ENCODE assay signal across 18 cellular contexts in the genomic region with DNA sequence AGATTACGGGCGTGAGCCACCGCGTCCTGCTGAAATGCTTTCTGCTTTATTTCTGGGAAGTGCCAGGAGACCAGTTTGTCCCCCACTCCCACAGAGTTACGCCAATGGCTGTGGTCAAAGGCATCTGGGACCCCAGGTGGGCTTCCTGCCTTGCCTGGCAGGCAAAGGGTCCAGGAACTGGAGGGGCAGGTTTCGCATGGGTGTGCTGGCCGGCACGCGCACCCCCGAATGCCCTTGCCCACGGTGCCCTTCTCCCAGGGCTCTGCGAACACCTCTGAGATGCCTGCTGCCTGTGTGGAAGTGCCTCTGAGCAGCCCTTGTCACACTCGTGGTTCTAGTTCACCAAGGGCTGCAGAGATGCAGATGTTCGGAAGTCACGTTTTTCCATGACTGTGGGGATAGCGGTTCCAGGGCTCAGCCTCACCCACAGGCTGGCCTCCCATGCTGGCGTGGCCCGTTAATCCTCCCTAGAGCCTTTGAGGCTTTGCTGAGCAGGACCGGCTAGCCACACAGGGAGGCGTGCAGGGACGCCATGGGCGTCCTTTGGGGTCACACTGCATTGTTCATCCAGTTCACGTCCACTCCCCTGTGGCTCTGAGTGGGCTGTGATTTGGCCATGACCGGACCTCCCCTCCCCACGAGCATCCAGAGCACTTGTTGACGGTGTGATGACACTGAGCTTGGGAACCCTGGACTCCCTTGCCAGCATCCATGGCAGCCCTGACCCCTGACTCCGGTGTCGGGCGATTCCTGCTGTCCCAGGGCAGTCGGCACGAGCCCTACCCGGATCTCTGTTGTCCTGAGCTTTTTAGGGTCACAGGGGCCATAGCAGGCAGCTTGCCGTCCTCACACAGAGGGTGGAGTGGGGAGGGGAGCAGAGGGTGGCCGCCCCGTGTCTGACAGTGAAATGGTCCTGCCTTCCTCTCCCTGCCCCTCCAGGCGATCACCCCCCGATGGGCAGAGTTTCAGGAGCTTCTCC. TPM values are rescaled to one million over a fixed set of nuclear protein-coding genes. Genes with fewer than 3 reads are reported as not detected.
A peak's percentile ranks its signal among the peaks of the same experiment; 100 is the strongest.
DNase-seq lines count a peak whose midpoint lies in the region; ATAC-seq, FAIRE-seq and TF ChIP-seq lines count a peak whose summit lies in the region.
"Had no signal": no experiment of that assay in that cellular context is flagged by ENCODE, and none has a peak within 500 bp of the region (broad histone marks: within the 10 kb centered on the region; RNA-seq: fewer than 3 reads in every experiment).

No MANE protein-coding gene starts in this region.

- no peak for TF ChIP-seq POLR2A in sigmoid colon (IDR thresholded peaks at IDR 0.05)

- no peak for TF ChIP-seq CTCF in GM13977 (IDR thresholded peaks at IDR 0.05; ENCODE audit: extremely low read depth, insufficient read depth, missing control alignments)
- no peak for TF ChIP-seq CTCF in sigmoid colon (IDR thresholded peaks at IDR 0.05)
- TF ChIP-seq CTCF in nephron progenitor cell (IDR thresholded peaks at IDR 0.05) = no peak

- ATAC-seq in GM21423 (IDR thresholded peaks at IDR 0.05; ENCODE audit: unreplicated experiment) = no peak
- ATAC-seq: left lung, WTC11 had no signal

- no peaks in the 10 kb centered on the region for H3K9me3 Mint-ChIP-seq in nephron progenitor cell
- H3K9me3 Mint-ChIP-seq: activated T-helper 2 cell treated with anti-CD3 and anti-CD28 coated beads, Interferon-gamma antibody, Interleukin-2, Interleukin-4, amounts not matched to agents 10 μg/mL and 5 μg/mL and 100 μg/mL, durations not matched to agents 14 hours and 24 hours and 36 hours; WTC11 had no signal

- WGBS in sigmoid colon, 2 donors = 90 to 93% methylated on average over 37 of the region's 37 CpGs

- no peak overlapping the region for H3K27ac ChIP-seq in sigmoid colon
- H3K27ac ChIP-seq: left lung had no signal

- in situ Hi-C loops in GM13977 (cut with MboI; ENCODE audit: low pct_unique_long_range_greater_than_20kb, low sequenced_read_pairs, unreplicated experiment) = no loop called here

- no peak overlapping the region for H3K4me3 ChIP-seq in sigmoid colon
- H3K4me3 ChIP-seq: left lung had no signal

- no peak for FAIRE-seq in frontal cortex (lab: Jason Lieb, UNC)

- peaks cover 16% of the 10 kb centered on the region for H3K36me3 Mint-ChIP-seq in nephron progenitor cell (ENCODE audit: low read depth)

- DNase-seq in D341Med (ENCODE audit: low spot score) (peak; percentile 24), GM13977 (ENCODE audit: low spot score) (peak; percentile 13), iPS-NIHi11 (ENCODE audit: low spot score) (peak; percentile 4), sigmoid colon (peak; percentile 50), frontal cortex (ENCODE audit: low spot score in 2 of 2) (no peak), nephron progenitor cell (no peak)
- DNase-seq: AML-193; Karpas-422; NCI-H1105; NCI-H2107; NCI-H526; occipital lobe; SIG-M5; stimulated activated CD4-positive, alpha-beta T cell treated with anti-CD3 and anti-CD28 coated beads, Interleukin-2, amount 100 ng/mL, for 24 hours had no signal

- no peaks in the 10 kb centered on the region for H3K4me1 ChIP-seq in sigmoid colon

- H3K4me1 Mint-ChIP-seq in nephron progenitor cell = no peaks in the 10 kb centered on the region
- H3K4me1 Mint-ChIP-seq: WTC11 had no signal

- no peak overlapping the region for H3K27ac Mint-ChIP-seq in nephron progenitor cell
- H3K27ac Mint-ChIP-seq: activated T-helper 2 cell treated with anti-CD3 and anti-CD28 coated beads, Interferon-gamma antibody, Interleukin-2, Interleukin-4, amounts not matched to agents 10 μg/mL and 5 μg/mL and 100 μg/mL, durations not matched to agents 14 hours and 24 hours and 36 hours; WTC11 had no signal

- H3K9me3 ChIP-seq in sigmoid colon = no peaks in the 10 kb centered on the region
- H3K9me3 ChIP-seq: left lung had no signal

- H3K27me3 ChIP-seq in sigmoid colon = no peaks in the 10 kb centered on the region
- H3K27me3 ChIP-seq: left lung had no signal

- no peak for TF ChIP-seq EP300 in sigmoid colon (IDR thresholded peaks at IDR 0.05)

- intact Hi-C loops in sigmoid colon (cut with DNase I) = no loop called here

- H3K36me3 ChIP-seq in sigmoid colon = peaks cover 0 to 60% (median 9%) of the 10 kb centered on the region in 4 donors

- no peak overlapping the region for H3K4me3 Mint-ChIP-seq in nephron progenitor cell
- H3K4me3 Mint-ChIP-seq: WTC11 had no signal

- H3K27me3 Mint-ChIP-seq in nephron progenitor cell (ENCODE audit: low read depth, poor library complexity) = no peaks in the 10 kb centered on the region

RNA-seq across cellular contexts. Expression of a gene that starts 12.7 kb away (rescaled TPM):
- total RNA-seq in sigmoid colon (100 to 1,000 TPM; 166 to 378 (median 183) TPM), frontal cortex (178 TPM)
- polyA plus RNA-seq in sigmoid colon = 100 to 1,000 TPM; 113 to 162 (median 120) TPM

RNA-seq across cellular contexts. Expression of a gene that starts 38.0 kb away (rescaled TPM):
- 10 to 100 TPM; 18.4 to 49.3 (median 24.2) TPM for total RNA-seq in sigmoid colon
- polyA plus RNA-seq in sigmoid colon = 10 to 100 TPM; 18.6 to 82.4 (median 35.6) TPM
- 19.6 TPM for total RNA-seq in frontal cortex

Comparison
In these comparisons a context has a peak if more than half of its experiments do, and no peak if none do; other contexts are left out.
1. DNase-seq: peak in D341Med (single experiment), GM13977 (single experiment), iPS-NIHi11 (single experiment) and sigmoid colon (single experiment); none in frontal cortex (0 of 2) and nephron progenitor cell (single experiment).